ENCODE assay signal across 22 cellular contexts in genomic region chr21:42250422-42251403, GRCh38. TPM values are rescaled to one million over a fixed set of nuclear protein-coding genes. Genes with fewer than 3 reads are reported as not detected.
DNase-seq lines count a peak whose midpoint lies in the region; ATAC-seq, FAIRE-seq and TF ChIP-seq lines count a peak whose summit lies in the region.
"Had no signal": no experiment of that assay in that cellular context is flagged by ENCODE, and none has a peak within 500 bp of the region (broad histone marks: within the 10 kb centered on the region; RNA-seq: fewer than 3 reads in every experiment).

No MANE protein-coding gene starts in this region.

- intact Hi-C loops in K562 (cut with micrococcal nuclease): no loop called here

- TF ChIP-seq POLR2A in K562 (conservative IDR thresholded peaks at IDR 0.05): no peak

- POLR2A ChIA-PET in K562 (lab: Yijun Ruan, JAX): interaction anchor here (0.9 to 1.8 kb wide), 2 partner anchors 10 to 95 kb away, joined by 3 to 4 read pairs; no protein-coding TSS in a partner anchor

- no peak overlapping the region for H3K4me3 ChIP-seq in BLaER1
- no peak overlapping the region for H3K4me3 ChIP-seq in K562
- H3K4me3 ChIP-seq: gastrocnemius medialis, prostate gland, skin epidermis, vagina had no signal

- no TSS peak for BruUV-seq in K562 (replicated peaks; lab: Mats Ljungman, UMichigan)

- no peak overlapping the region for H2AFZ ChIP-seq in K562 (ENCODE audit: low read depth, low read length)

- H3K36me3 ChIP-seq in BLaER1: peaks cover 26% of the 10 kb centered on the region
- H3K36me3 ChIP-seq in K562 (ENCODE audit: control insufficient read depth, insufficient read depth, low read length): no peaks in the 10 kb centered on the region
- H3K36me3 ChIP-seq: gastrocnemius medialis, prostate gland, vagina had no signal

- H4K20me1 ChIP-seq in BLaER1 (peaks cover 100% of the 10 kb centered on the region), K562 (replicated peaks; ENCODE audit: control insufficient read depth, insufficient read depth, low read length) (no peaks in the 10 kb centered on the region; the same call in 1 of the 2 replicates)

- DNase-seq in GDM1 (lab: John Stamatoyannopoulos, UW) (peak; percentile 25), K562 (ENCODE audit: extremely low read depth in 1 of 4, low spot score in 3 of 4) (no peak), midbrain (lab: John Stamatoyannopoulos, UW) (peak; percentile 21), DMS 273 (lab: John Stamatoyannopoulos, UW; ENCODE audit: unreplicated experiment) (no peak), retina (no peak), NCI-H524 (lab: John Stamatoyannopoulos, UW) (no peak), AG08395 (ENCODE audit: low spot score) (no peak)
- DNase-seq: activated B cell treated with CpG ODN at 0.5 μM for 24 hours; activated naive CD8-positive, alpha-beta T cell treated with anti-CD3 and anti-CD28 coated beads, Interleukin-2, amount 10 ng/mL, durations not matched to agents 7 days and 5 days; EL; gastrocnemius medialis; NCI-H2171; NCI-H748 treated with DMSO at 0.1 percent for 48 hours; PC-3; stimulated activated CD4-positive, alpha-beta T cell treated with anti-CD3 and anti-CD28 coated beads, Interleukin-2, amount 100 ng/mL, for 48 hours had no signal

- in situ Hi-C loops in K562 (cut with MboI): loop anchor here (10.0 kb wide), 1 partner anchor 96 kb away; no protein-coding TSS in a partner anchor

- 0% methylated on average over 19 of the region's 19 CpGs for WGBS in K562 (ENCODE audit: insufficient coverage, low coverage, missing lambda C conversion rate)

- no peak overlapping the region for H3K27ac ChIP-seq in BLaER1
- H3K27ac ChIP-seq in K562 (ENCODE audit: extremely low read depth, low read depth, low read length): no peak overlapping the region
- H3K27ac ChIP-seq: epithelial cell of prostate, gastrocnemius medialis, prostate gland, vagina had no signal

- no peaks in the 10 kb centered on the region for H3K79me2 ChIP-seq in K562 (ENCODE audit: control insufficient read depth, insufficient read depth, low read length)

- H3K27me3 ChIP-seq in BLaER1 (no peaks in the 10 kb centered on the region), K562 (ENCODE audit: control insufficient read depth in 2 of 2, insufficient read depth in 2 of 2, low read length in 2 of 2) (peaks cover 30 to 59% of the 10 kb centered on the region in 2 experiments)
- H3K27me3 ChIP-seq: gastrocnemius medialis, vagina had no signal

- H3K4me2 ChIP-seq in BLaER1 (peak overlapping the region; percentile 48), K562 (ENCODE audit: insufficient read depth, low read length) (no peak overlapping the region)

- H3K9me3 ChIP-seq in BLaER1 (no peaks in the 10 kb centered on the region), K562 (replicated peaks; ENCODE audit: control insufficient read depth, insufficient read depth, low read depth, low read length) (no peaks in the 10 kb centered on the region)
- H3K9me3 ChIP-seq: gastrocnemius medialis, prostate gland, vagina had no signal

- no peak overlapping the region for H3K9ac ChIP-seq in BLaER1
- no peak overlapping the region for H3K9ac ChIP-seq in K562 (ENCODE audit: insufficient read depth in 1 of 2, low read depth in 2 of 2, low read length in 2 of 2)

- CTCF ChIA-PET in K562 (lab: Yijun Ruan, JAX; ENCODE audit: low intra/inter-chr PET ratio): no interaction called here

- TF ChIP-seq EP300 in K562 (IDR thresholded peaks at IDR 0.05; ENCODE audit: low read length): no peak

- H3K9me1 ChIP-seq in K562 (ENCODE audit: control insufficient read depth, insufficient read depth, low read length): no peaks in the 10 kb centered on the region

- H3K4me1 ChIP-seq in BLaER1 (peaks cover 71% of the 10 kb centered on the region), K562 (replicated peaks in 1 of 2; ENCODE audit: control insufficient read depth in 2 of 2, insufficient read depth in 2 of 2, low read length in 2 of 2) (no peaks in the 10 kb centered on the region)
- H3K4me1 ChIP-seq: prostate gland, vagina had no signal

- peak in 1 of 2 experiments; percentile 12; a peak in 1 of 4 replicates for TF ChIP-seq RAD21 in K562 (CRISPR knock-in tag; conservative IDR thresholded peaks at IDR 0.05 in 1 of 2, IDR thresholded peaks at IDR 0.05 in 1 of 2)

- FAIRE-seq in K562 (lab: Jason Lieb, UNC): no peak
- FAIRE-seq: HTR-8/SVneo had no signal

- peak in 1 of 3 experiments; percentile 6; a peak in 1 of 6 replicates for TF ChIP-seq CTCF in K562 (IDR thresholded peaks at IDR 0.05 in 2 of 3, conservative IDR thresholded peaks at IDR 0.05 in 1 of 3; ENCODE audit: insufficient read depth in 2 of 3, low read depth in 1 of 3, low read length in 3 of 3)

- peak; percentile 70 for ATAC-seq in K562
- ATAC-seq: gastrocnemius medialis, PC-3 had no signal

TF ChIP-seq in K562, 482 proteins besides CTCF, POLR2A, EP300 and RAD21:
- TF ChIP-seq CHD1 (IDR thresholded peaks at IDR 0.05; ENCODE audit: low read length): no peak
- peak; percentile 96 for TF ChIP-seq ZNF316 (IDR thresholded peaks at IDR 0.05)
- TF ChIP-seq RBM39 (optimal IDR thresholded peaks at IDR 0.05; ENCODE audit: low read depth, low read length): no peak
- peak; percentile 92 for TF ChIP-seq C11orf30 (IDR thresholded peaks at IDR 0.05; ENCODE audit: low read depth)
- TF ChIP-seq MAFK (IDR thresholded peaks at IDR 0.05; ENCODE audit: low read length): peak; percentile 88
- peak; percentile 89 for TF ChIP-seq MAFF (IDR thresholded peaks at IDR 0.05; ENCODE audit: low read length)
- peak; percentile 92 for TF ChIP-seq MAFG (tag; conservative IDR thresholded peaks at IDR 0.05)

RNA-seq across cellular contexts. Expression of gene ABCG1, which starts 31.8 kb away (rescaled TPM):
- not detected in 2 replicates for total RNA-seq in K562 (2011; cell fraction: chromatin; rRNA removed; ENCODE audit: low replicate concordance)
- not detected in 2 replicates for total RNA-seq in K562 (2011; cell fraction: nucleolus; rRNA removed)
- total RNA-seq in K562 (2011; cell fraction: nucleoplasm; rRNA removed): not detected in 2 replicates
- total RNA-seq in K562 (2014; rRNA removed) (0.12 TPM in 1 of 2 replicates, not detected in the other), K562 (2014; rRNA removed; fragmentation: Illumina TruSeq; extraction: Trizol) (not detected in 2 replicates), K562 (2015; rRNA removed; fragmentation: Illumina TruSeq; extraction: Trizol) (0.04 and 0.08 TPM in 2 replicates), K562 (2021) (0.07 and 0.09 TPM in 2 replicates)
- polyA plus RNA-seq in K562 (2011; rRNA removed) (not detected in 2 replicates), K562 (2014; fragmentation: Illumina TruSeq; extraction: Trizol) (not detected in 2 replicates), K562 (2014; fragmentation: Nextera tagmentation; extraction: Ambion mirVana) (not detected), K562 (2014; rRNA removed) (not detected in 2 replicates)
- polyA plus RNA-seq in K562 (2011; cell fraction: cytosol; rRNA removed): not detected in 2 replicates
- not detected in 2 replicates for polyA plus RNA-seq in K562 (2011; cell fraction: nucleus; rRNA removed)
- 0.07 TPM in 1 of 2 replicates, not detected in the other for polyA plus RNA-seq in K562 (2012)
- polyA minus RNA-seq in K562 (2011; rRNA and poly(A)+ RNA removed): not detected in 2 replicates
- polyA minus RNA-seq in K562 (2011; cell fraction: cytosol; rRNA and poly(A)+ RNA removed): not detected in 2 replicates
- not detected in 2 replicates for polyA minus RNA-seq in K562 (2011; cell fraction: nucleus; rRNA and poly(A)+ RNA removed)
- total RNA-seq: LHCN-M2 had no signal

Comparison
In these comparisons a context has a peak if more than half of its experiments do, and no peak if none do; other contexts are left out.
1. DNase-seq: peak in GDM1 (single experiment) and midbrain (single experiment); none in K562 (0 of 4), DMS 273 (single experiment), retina (single experiment), NCI-H524 (0 of 2) and AG08395 (single experiment).